Comparison of ENCODE assay signal across 17 cellular contexts in genomic region chr17:62067165-62068145, GRCh38. TPM values are rescaled to one million over a fixed set of nuclear protein-coding genes. Genes with fewer than 3 reads are reported as not detected.
DNase-seq lines count a peak whose midpoint lies in the region; ATAC-seq and TF ChIP-seq lines count a peak whose summit lies in the region.
"Had no signal": no experiment of that assay in that cellular context is flagged by ENCODE, and none has a peak within 500 bp of the region (broad histone marks: within the 10 kb centered on the region; RNA-seq: fewer than 3 reads in every experiment).

No MANE protein-coding gene starts in this region.

- no peak overlapping the region for H3K4me3 ChIP-seq in H7 (ENCODE audit: insufficient read depth, low read depth, low read length)
- no peak overlapping the region for H3K4me3 ChIP-seq in body of pancreas
- H3K4me3 ChIP-seq: Peyer's patch had no signal

- ATAC-seq in body of pancreas (no peak), left lobe of liver (peak; percentile 19), HG03139 (IDR thresholded peaks at IDR 0.05; ENCODE audit: unreplicated experiment) (no peak), T-cell (replicated peaks in 1 of 4) (no peak)
- ATAC-seq: SK-N-SH treated with all-trans-retinoic acid at 6 μM for 48 hours had no signal

- H3K36me3 ChIP-seq in H7 (replicated peaks; ENCODE audit: control insufficient read depth, insufficient read depth, low read length) (no peaks in the 10 kb centered on the region; the same call in 1 of the 2 replicates), body of pancreas (replicated peaks in 1 of 2; ENCODE audit: insufficient read depth in 1 of 2, low read depth in 2 of 2) (no peaks in the 10 kb centered on the region)
- H3K36me3 ChIP-seq: Peyer's patch had no signal

- intact Hi-C loops in body of pancreas (cut with DNase I), result no loop called here

- POLR2A ChIA-PET in T-cell (lab: Charles Lee), result no interaction called here

- H3K4me1 Mint-ChIP-seq in type B pancreatic cell (ENCODE audit: unreplicated experiment), result peaks cover 14% of the 10 kb centered on the region
- peaks cover 20 to 26% (median 22%) of the 10 kb centered on the region in 3 donors for H3K4me1 Mint-ChIP-seq in T-cell

- TF ChIP-seq CTCF in body of pancreas (IDR thresholded peaks at IDR 0.05) (no peak), type B pancreatic cell (conservative IDR thresholded peaks at IDR 0.05) (no peak)

- H3K27me3 ChIP-seq in H7 (ENCODE audit: control insufficient read depth, insufficient read depth, low read length), result no peaks in the 10 kb centered on the region
- H3K27me3 ChIP-seq in body of pancreas, result no peaks in the 10 kb centered on the region
- H3K27me3 ChIP-seq: Peyer's patch had no signal

- H3K9me3 Mint-ChIP-seq in type B pancreatic cell (no peaks in the 10 kb centered on the region), T-cell (no peaks in the 10 kb centered on the region)

- peaks cover 2% of the 10 kb centered on the region for H3K36me3 Mint-ChIP-seq in type B pancreatic cell
- H3K36me3 Mint-ChIP-seq in T-cell, result peaks cover 6% of the 10 kb centered on the region

- H3K27ac ChIP-seq in body of pancreas, result peak overlapping the region in 3 of 4 donors; percentile 94 to 98 (median 95)

- H3K4me1 ChIP-seq in body of pancreas, result peaks cover 35% of the 10 kb centered on the region

- no peaks in the 10 kb centered on the region for H3K27me3 Mint-ChIP-seq in type B pancreatic cell
- H3K27me3 Mint-ChIP-seq in T-cell, result no peaks in the 10 kb centered on the region

- CTCF ChIA-PET in T-cell (lab: Charles Lee), result interaction anchor here in 1 of 2 donors (0.6 kb wide), 1 partner anchor 1572 kb away, joined by 8 read pairs; no protein-coding TSS in a partner anchor

- 64 to 70% methylated on average over 7 of the region's 7 CpGs for WGBS in body of pancreas, 2 donors

- H3K4me3 Mint-ChIP-seq in type B pancreatic cell (no peak overlapping the region), T-cell (no peak overlapping the region)

- H3K9me3 ChIP-seq in body of pancreas, result no peaks in the 10 kb centered on the region
- H3K9me3 ChIP-seq: Peyer's patch had no signal

- H3K27ac Mint-ChIP-seq in type B pancreatic cell, result peak overlapping the region; percentile 48
- no peak overlapping the region for H3K27ac Mint-ChIP-seq in T-cell

- TF ChIP-seq POLR2A in body of pancreas (IDR thresholded peaks at IDR 0.05), result no peak

- peak; percentile 58 for DNase-seq in H7
- DNase-seq in body of pancreas, result no peak
- DNase-seq in left lobe of liver (ENCODE audit: low spot score), result no peak
- DNase-seq in type B pancreatic cell (ENCODE audit: extremely low spot score, unreplicated experiment), result no peak
- DNase-seq in dermis blood vessel endothelial cell, result no peak
- no peak for DNase-seq in T-cell
- DNase-seq: C1 segment of cervical spinal cord, KBM-7, NCI-H1092, NCI-H1930, NCI-H2171, NCI-H446 treated with DMSO at 0.1 percent for 48 hours, NCI-H774, Peyer's patch, Right ventricle myocardium superior had no signal

RNA-seq across cellular contexts. Expression of gene MED13, which starts 2.4 kb away (rescaled TPM):
- total RNA-seq in H7 (2014; rRNA removed; shearing (Covaris generic)), result 18.7 and 35.1 TPM in 2 replicates
- total RNA-seq in body of pancreas (10 to 100 TPM; 37.4 to 41.5 TPM), left lobe of liver (35.4 TPM), type B pancreatic cell (ENCODE audit: low replicate concordance) (56.6 and 57.1 TPM in 2 replicates), dermis blood vessel endothelial cell (41.4 and 48.5 TPM in 2 replicates), T-cell (10 to 100 TPM; 60.8 to 82.4 (median 77.6) TPM)
